Comparison of ENCODE assay signal across 11 cellular contexts in the genomic region with DNA sequence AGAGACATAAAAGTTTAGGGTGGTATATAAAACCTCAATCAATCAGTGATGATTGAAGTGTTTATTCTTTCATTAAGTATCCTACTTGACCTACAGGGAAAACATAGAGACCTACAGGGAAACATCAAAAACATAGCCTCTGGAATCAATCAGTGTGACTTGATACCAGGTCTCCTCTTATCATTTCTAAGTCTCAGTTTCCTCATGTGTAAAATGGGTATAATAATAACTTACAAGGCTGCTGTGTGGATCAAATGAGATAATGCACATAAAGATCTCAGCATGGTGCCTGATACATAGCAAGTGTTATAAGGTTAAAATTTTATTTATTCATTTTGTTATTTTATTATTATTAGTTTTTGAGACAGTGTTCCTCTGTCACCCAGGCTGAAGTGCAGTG.
"Had no signal": no experiment of that assay in that cellular context is flagged by ENCODE, and none has a peak within 500 bp of the region (broad histone marks: within the 10 kb centered on the region; RNA-seq: fewer than 3 reads in every experiment).

No MANE protein-coding gene starts in this region.

- H3K4me3 ChIP-seq: GM23248, GM23338, HAP-1 had no signal

- H3K9me3 ChIP-seq: HAP-1 had no signal

- H3K36me3 ChIP-seq: HAP-1 had no signal

- H3K4me1 ChIP-seq: HAP-1 had no signal

- H3K4me2 ChIP-seq: GM23338 had no signal

- H2AFZ ChIP-seq: GM23248, GM23338 had no signal

- H3K27ac ChIP-seq: GM23248 had no signal

- ATAC-seq: GM23338, HCT116 had no signal

- FAIRE-seq: H1, H54 had no signal

- DNase-seq: GM23248, GOT3, H7, H9, HCEC 1CT, HFFc6 had no signal

- H3K9ac ChIP-seq: GM23248 had no signal
